11 cellular contexts compared by ENCODE assay signal in genomic region chr22:39524753-39525657, GRCh38. TPM values are rescaled to one million over a fixed set of nuclear protein-coding genes. Genes with fewer than 3 reads are reported as not detected.
A peak's percentile ranks its signal among the peaks of the same experiment; 100 is the strongest.
DNase-seq lines count a peak whose midpoint lies in the region; ATAC-seq, FAIRE-seq and TF ChIP-seq lines count a peak whose summit lies in the region.
"Had no signal": no experiment of that assay in that cellular context is flagged by ENCODE, and none has a peak within 500 bp of the region (broad histone marks: within the 10 kb centered on the region; RNA-seq: fewer than 3 reads in every experiment).

No MANE protein-coding gene starts in this region.

- no TSS peak for BruUV-seq in endothelial cell of umbilical vein (replicated peaks; lab: Mats Ljungman, UMichigan)

- intact Hi-C loops in endothelial cell of umbilical vein (cut with micrococcal nuclease) = loop anchor here (10.0 kb wide), 2 partner anchors 270 to 350 kb away; no protein-coding TSS in a partner anchor

- H3K27ac ChIP-seq in RWPE1 = peak overlapping the region; percentile 98
- H3K27ac ChIP-seq in endothelial cell of umbilical vein (ENCODE audit: insufficient read depth, low read depth, low read length) = no peak overlapping the region
- H3K27ac ChIP-seq in subcutaneous abdominal adipose tissue (ENCODE audit: low read depth, low read length) = peak overlapping the region; percentile 66

- H4K20me1 ChIP-seq in endothelial cell of umbilical vein (replicated peaks; ENCODE audit: control insufficient read depth, extremely low read depth, insufficient read depth, low read length) = no peaks in the 10 kb centered on the region

- peak; percentile 65 for FAIRE-seq in endothelial cell of umbilical vein (lab: Jason Lieb, UNC)
- FAIRE-seq: D721Med had no signal

- no peak overlapping the region for H2AFZ ChIP-seq in endothelial cell of umbilical vein (ENCODE audit: low read depth, low read length)

- CTCF ChIA-PET in RWPE1 (lab: Yijun Ruan, JAX) = interaction anchor here (0.7 kb wide), 1 partner anchor 10 kb away, joined by 3 read pairs; no protein-coding TSS in a partner anchor
- CTCF ChIA-PET in endothelial cell of umbilical vein (lab: Charles Lee) = interaction anchor here (0.7 to 2.5 kb wide), 5 partner anchors 10 to 512 kb away, joined by 3 to 17 read pairs (median 4); partner anchors contain the start of gene RPL3

- no peak for ATAC-seq in HG02870 (IDR thresholded peaks at IDR 0.05; ENCODE audit: unreplicated experiment)

- H3K4me3 ChIP-seq in endothelial cell of umbilical vein (replicated peaks in 1 of 3; ENCODE audit: insufficient read depth in 1 of 3, low read depth in 1 of 3, low read length in 3 of 3) (no peak overlapping the region), subcutaneous abdominal adipose tissue (ENCODE audit: low read depth in 1 of 5, low read length in 5 of 5) (peak overlapping the region in 1 of 5 donors; percentile 23)

- H3K79me2 ChIP-seq in endothelial cell of umbilical vein (ENCODE audit: control insufficient read depth, insufficient read depth, low read length) = peaks cover 60% of the 10 kb centered on the region

- H3K27ac Mint-ChIP-seq in activated T-cell treated with anti-CD3 and anti-CD28 coated beads, Interleukin-2, amount 50 U/mL, for 24 hours = peak overlapping the region; percentile 99

- no peaks in the 10 kb centered on the region for H3K9me3 ChIP-seq in endothelial cell of umbilical vein (replicated peaks; ENCODE audit: control insufficient read depth, insufficient read depth, low read length)
- H3K9me3 ChIP-seq in subcutaneous abdominal adipose tissue (ENCODE audit: control insufficient read depth in 5 of 5, low read length in 5 of 5) = no peaks in the 10 kb centered on the region

- dilution Hi-C loops in endothelial cell of umbilical vein (cut with MboI; ENCODE audit: extremely low pct_ligation_motif_present, low sequenced_read_pairs) = no loop called here

- peak overlapping the region; percentile 96 for H3K4me3 Mint-ChIP-seq in activated T-cell treated with anti-CD3 and anti-CD28 coated beads, Interleukin-2, amount 50 U/mL, for 24 hours

- peaks cover 95% of the 10 kb centered on the region for H3K36me3 Mint-ChIP-seq in activated T-cell treated with anti-CD3 and anti-CD28 coated beads, Interleukin-2, amount 50 U/mL, for 24 hours (ENCODE audit: low read depth)

- H3K4me1 ChIP-seq in endothelial cell of umbilical vein (ENCODE audit: control insufficient read depth, extremely low read depth, insufficient read depth, low read length) (peaks cover 19% of the 10 kb centered on the region), subcutaneous abdominal adipose tissue (ENCODE audit: control insufficient read depth in 5 of 5, insufficient read depth in 5 of 5, low read length in 5 of 5) (peaks cover 30 to 87% (median 71%) of the 10 kb centered on the region in 5 donors)

- TF ChIP-seq CTCF in RWPE1 (conservative IDR thresholded peaks at IDR 0.05; ENCODE audit: low read depth) = no peak
- no peak for TF ChIP-seq CTCF in endothelial cell of umbilical vein (IDR thresholded peaks at IDR 0.05; ENCODE audit: extremely low read depth in 1 of 2, insufficient read depth in 1 of 2, low read depth in 1 of 2, low read length in 2 of 2)

- H3K9me1 ChIP-seq in endothelial cell of umbilical vein (replicated peaks; ENCODE audit: control insufficient read depth, extremely low read depth, insufficient read depth, low read length) = no peaks in the 10 kb centered on the region

- POLR2A ChIA-PET in RWPE1 (lab: Yijun Ruan, JAX; ENCODE audit: low non-redundant PET) = interaction anchor here (0.6 kb wide), 1 partner anchor 24 kb away, joined by 3 read pairs; no protein-coding TSS in a partner anchor
- POLR2A ChIA-PET in endothelial cell of umbilical vein (lab: Charles Lee) = interaction anchor here (0.7 to 2.5 kb wide), 4 partner anchors 23 to 360 kb away, joined by 3 to 7 read pairs (median 4); partner anchors contain the start of gene MIEF1

- peaks cover 79% of the 10 kb centered on the region for H3K4me1 Mint-ChIP-seq in activated T-cell treated with anti-CD3 and anti-CD28 coated beads, Interleukin-2, amount 50 U/mL, for 24 hours (ENCODE audit: low read depth)

- H3K9me3 Mint-ChIP-seq in activated T-cell treated with anti-CD3 and anti-CD28 coated beads, Interleukin-2, amount 50 U/mL, for 24 hours = no peaks in the 10 kb centered on the region

- H3K36me3 ChIP-seq in endothelial cell of umbilical vein (ENCODE audit: control insufficient read depth in 2 of 2, extremely low read depth in 1 of 2, insufficient read depth in 2 of 2, low read length in 2 of 2) (peaks cover 5 to 24% of the 10 kb centered on the region in 2 experiments), subcutaneous abdominal adipose tissue (ENCODE audit: control insufficient read depth in 5 of 5, insufficient read depth in 5 of 5, low read length in 5 of 5) (peaks cover 0 to 67% (median 47%) of the 10 kb centered on the region in 5 donors)

- H3K9ac ChIP-seq in endothelial cell of umbilical vein (replicated peaks; ENCODE audit: extremely low read depth, insufficient read depth, low read length) = no peak overlapping the region
- peak overlapping the region in 1 of 5 donors; percentile 17 for H3K9ac ChIP-seq in subcutaneous abdominal adipose tissue (ENCODE audit: low read length in 5 of 5)

- H3K4me2 ChIP-seq in endothelial cell of umbilical vein (ENCODE audit: insufficient read depth, low read length) = no peak overlapping the region

- peak; percentile 43 for DNase-seq in activated T-cell treated with anti-CD3 and anti-CD28 coated beads, Interleukin-2, amount 50 U/mL, for 24 hours
- DNase-seq in activated T-cell treated with anti-CD3 and anti-CD28 coated beads, Interleukin-2, amount 50 U/mL, for 1 hour = no peak
- no peak for DNase-seq in RWPE1 (ENCODE audit: low spot score)
- no peak for DNase-seq in endothelial cell of umbilical vein (ENCODE audit: low read depth, low spot score)
- no peak for DNase-seq in stimulated activated CD4-positive, alpha-beta T cell treated with anti-CD3 and anti-CD28 coated beads, Interleukin-4, amount 100 ng/mL, for 4 hours
- no peak for DNase-seq in NCI-H226
- DNase-seq: GOT3, NCI-H1048 had no signal

- H3K27me3 Mint-ChIP-seq in activated T-cell treated with anti-CD3 and anti-CD28 coated beads, Interleukin-2, amount 50 U/mL, for 24 hours = no peaks in the 10 kb centered on the region

- TF ChIP-seq POLR2A in endothelial cell of umbilical vein (IDR thresholded peaks at IDR 0.05; ENCODE audit: low read depth, low read length) = no peak

- H3K27me3 ChIP-seq in endothelial cell of umbilical vein (ENCODE audit: control insufficient read depth in 2 of 2, insufficient read depth in 2 of 2, low read length in 2 of 2) (no peaks in the 10 kb centered on the region), subcutaneous abdominal adipose tissue (ENCODE audit: control insufficient read depth in 5 of 5, insufficient read depth in 4 of 5, low read length in 5 of 5) (no peaks in the 10 kb centered on the region)

TF ChIP-seq in endothelial cell of umbilical vein, 7 proteins besides CTCF, POLR2A, EP300 and RAD21 (continues in another document):
- no peak for TF ChIP-seq JUN (IDR thresholded peaks at IDR 0.05; ENCODE audit: borderline replicate concordance, insufficient read depth, insufficient read length, low read depth)
- no peak for TF ChIP-seq MYC (IDR thresholded peaks at IDR 0.05; ENCODE audit: low read depth, low read length)
- no peak for TF ChIP-seq FOS (IDR thresholded peaks at IDR 0.05; ENCODE audit: borderline replicate concordance, insufficient read depth, low read length)
- TF ChIP-seq GATA2 (IDR thresholded peaks at IDR 0.05; ENCODE audit: insufficient read depth, insufficient read length, low read depth, low read length) = no peak
- no peak for TF ChIP-seq POLR2AphosphoS5 (IDR thresholded peaks at IDR 0.05; ENCODE audit: insufficient read depth, low read depth, low read length)

RNA-seq across cellular contexts. Expression of gene ATF4, which starts 4.6 kb away (rescaled TPM):
- 312 and 324 TPM in 2 replicates for total RNA-seq in endothelial cell of umbilical vein
- 581 and 668 TPM in 2 replicates for polyA plus RNA-seq in endothelial cell of umbilical vein
- 869 and 960 TPM in 2 replicates for polyA plus RNA-seq in endothelial cell of umbilical vein (2011; cell fraction: cytosol; rRNA removed)
- 1,073 and 1,121 TPM in 2 replicates for polyA plus RNA-seq in endothelial cell of umbilical vein (2011; cell fraction: nucleus; rRNA removed)
- 312 and 313 TPM in 2 replicates for polyA plus RNA-seq in endothelial cell of umbilical vein (2012)
- 203 and 214 TPM in 2 replicates for polyA minus RNA-seq in endothelial cell of umbilical vein
- polyA minus RNA-seq in endothelial cell of umbilical vein (2011; cell fraction: cytosol; rRNA and poly(A)+ RNA removed) = 187 TPM
- polyA minus RNA-seq in endothelial cell of umbilical vein (2011; cell fraction: nucleus; rRNA and poly(A)+ RNA removed) = 160 and 165 TPM in 2 replicates

RNA-seq across cellular contexts. Expression of gene RPS19BP1, which starts 7.5 kb away (rescaled TPM):
- 63.0 and 66.6 TPM in 2 replicates for total RNA-seq in endothelial cell of umbilical vein
- 84.3 and 96.5 TPM in 2 replicates for polyA plus RNA-seq in endothelial cell of umbilical vein
- 80.6 and 106 TPM in 2 replicates for polyA plus RNA-seq in endothelial cell of umbilical vein (2011; cell fraction: cytosol; rRNA removed)
- 40.1 and 50.0 TPM in 2 replicates for polyA plus RNA-seq in endothelial cell of umbilical vein (2011; cell fraction: nucleus; rRNA removed)
- 45.5 and 46.8 TPM in 2 replicates for polyA plus RNA-seq in endothelial cell of umbilical vein (2012)
- 10.0 and 14.4 TPM in 2 replicates for polyA minus RNA-seq in endothelial cell of umbilical vein
- polyA minus RNA-seq in endothelial cell of umbilical vein (2011; cell fraction: cytosol; rRNA and poly(A)+ RNA removed) = 9.5 TPM
- polyA minus RNA-seq in endothelial cell of umbilical vein (2011; cell fraction: nucleus; rRNA and poly(A)+ RNA removed) = 6.6 and 10.2 TPM in 2 replicates

RNA-seq across cellular contexts. Expression of gene MIEF1, which starts 22.9 kb away (rescaled TPM):
- 24.7 and 31.1 TPM in 2 replicates for total RNA-seq in endothelial cell of umbilical vein
- 14.2 and 14.8 TPM in 2 replicates for polyA plus RNA-seq in endothelial cell of umbilical vein
- polyA plus RNA-seq in endothelial cell of umbilical vein (2011; cell fraction: cytosol; rRNA removed) = 13.2 and 13.6 TPM in 2 replicates
- 10.4 and 11.0 TPM in 2 replicates for polyA plus RNA-seq in endothelial cell of umbilical vein (2011; cell fraction: nucleus; rRNA removed)
- 16.4 and 18.8 TPM in 2 replicates for polyA plus RNA-seq in endothelial cell of umbilical vein (2012)
- polyA minus RNA-seq in endothelial cell of umbilical vein = 28.1 and 29.4 TPM in 2 replicates
- polyA minus RNA-seq in endothelial cell of umbilical vein (2011; cell fraction: cytosol; rRNA and poly(A)+ RNA removed) = 16.6 TPM
- 7.9 and 11.6 TPM in 2 replicates for polyA minus RNA-seq in endothelial cell of umbilical vein (2011; cell fraction: nucleus; rRNA and poly(A)+ RNA removed)

RNA-seq across cellular contexts. Expression of gene CACNA1I, which starts 45.5 kb away (rescaled TPM):
- total RNA-seq in endothelial cell of umbilical vein = not detected in 2 replicates
- 0.02 TPM in 1 of 2 replicates, not detected in the other for polyA plus RNA-seq in endothelial cell of umbilical vein
- polyA plus RNA-seq in endothelial cell of umbilical vein (2011; cell fraction: cytosol; rRNA removed) = not detected in 2 replicates
- polyA plus RNA-seq in endothelial cell of umbilical vein (2011; cell fraction: nucleus; rRNA removed) = 0.01 TPM in 1 of 2 replicates, not detected in the other
- polyA plus RNA-seq in endothelial cell of umbilical vein (2012) = not detected in 2 replicates
- polyA minus RNA-seq in endothelial cell of umbilical vein = not detected in 2 replicates
- polyA minus RNA-seq in endothelial cell of umbilical vein (2011; cell fraction: cytosol; rRNA and poly(A)+ RNA removed) = not detected
- polyA minus RNA-seq in endothelial cell of umbilical vein (2011; cell fraction: nucleus; rRNA and poly(A)+ RNA removed) = not detected in 2 replicates
